ENCODE assay signal across 9 cellular contexts in the genomic region with DNA sequence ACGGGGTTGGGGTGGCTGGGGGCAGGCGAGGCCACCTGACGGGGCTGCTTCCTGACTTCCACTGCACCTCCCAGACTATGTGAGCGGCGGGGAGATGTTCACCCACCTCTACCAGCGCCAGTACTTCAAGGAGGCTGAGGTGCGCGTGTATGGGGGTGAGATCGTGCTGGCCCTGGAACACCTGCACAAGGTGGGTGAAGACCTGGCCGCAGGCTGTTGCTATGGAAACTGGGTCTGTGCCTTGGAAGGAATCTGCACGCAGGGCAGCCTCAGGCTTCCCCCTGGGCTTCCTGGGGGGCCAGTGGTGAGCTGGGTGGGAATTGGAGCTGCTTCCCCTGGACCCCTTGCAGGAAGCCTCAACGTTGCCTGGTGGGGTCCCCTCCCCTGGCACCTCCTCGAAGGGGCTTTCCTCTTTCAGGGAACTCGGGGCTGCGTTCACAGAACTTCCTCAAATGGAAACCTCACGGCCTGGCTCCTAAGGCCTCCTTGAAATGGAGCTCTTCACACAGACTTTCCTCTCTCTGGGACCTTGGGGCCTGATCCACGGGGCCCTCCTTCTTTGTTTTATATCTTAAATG. TPM values are rescaled to one million over a fixed set of nuclear protein-coding genes. Genes with fewer than 3 reads are reported as not detected.
A peak's percentile ranks its signal among the peaks of the same experiment; 100 is the strongest.
DNase-seq lines count a peak whose midpoint lies in the region; TF ChIP-seq lines count a peak whose summit lies in the region.
"Had no signal": no experiment of that assay in that cellular context is flagged by ENCODE, and none has a peak within 500 bp of the region (broad histone marks: within the 10 kb centered on the region; RNA-seq: fewer than 3 reads in every experiment).

No MANE protein-coding gene starts in this region.

- H3K9me3 ChIP-seq in Peyer's patch: no peaks in the 10 kb centered on the region
- no peaks in the 10 kb centered on the region for H3K9me3 ChIP-seq in endodermal cell (ENCODE audit: control insufficient read depth, low read length)
- H3K9me3 ChIP-seq: thyroid gland had no signal

- H3K4me3 ChIP-seq in Peyer's patch (peak overlapping the region; percentile 59 to 99 (median 84)), endodermal cell (ENCODE audit: low read length) (no peak overlapping the region)
- H3K4me3 ChIP-seq: thyroid gland had no signal

- intact Hi-C loops in activated CD4-positive, alpha-beta T cell treated with anti-CD3 and anti-CD28 coated beads, Interleukin-2, amount 10 ng/mL, durations not matched to agents 24 days and 14 days (cut with micrococcal nuclease): no loop called here

- peaks cover 22% of the 10 kb centered on the region for H3K4me1 Mint-ChIP-seq in activated CD4-positive, alpha-beta T cell treated with anti-CD3 and anti-CD28 coated beads, Interleukin-2, amount 10 ng/mL, durations not matched to agents 24 days and 14 days
- H3K4me1 Mint-ChIP-seq in endodermal cell: peaks cover 12% of the 10 kb centered on the region

- no peaks in the 10 kb centered on the region for H3K9me3 Mint-ChIP-seq in activated CD4-positive, alpha-beta T cell treated with anti-CD3 and anti-CD28 coated beads, Interleukin-2, amount 10 ng/mL, durations not matched to agents 24 days and 14 days
- no peaks in the 10 kb centered on the region for H3K9me3 Mint-ChIP-seq in endodermal cell

- TF ChIP-seq POLR2A in Peyer's patch (IDR thresholded peaks at IDR 0.05): no peak

- TF ChIP-seq CTCF in Peyer's patch (IDR thresholded peaks at IDR 0.05) (no peak), endodermal cell (conservative IDR thresholded peaks at IDR 0.05) (no peak)

- H3K4me3 Mint-ChIP-seq in activated CD4-positive, alpha-beta T cell treated with anti-CD3 and anti-CD28 coated beads, Interleukin-2, amount 10 ng/mL, durations not matched to agents 24 days and 14 days: peak overlapping the region; percentile 94
- H3K4me3 Mint-ChIP-seq in endodermal cell: peak overlapping the region; percentile 75

- peaks cover 47% of the 10 kb centered on the region for H3K36me3 Mint-ChIP-seq in activated CD4-positive, alpha-beta T cell treated with anti-CD3 and anti-CD28 coated beads, Interleukin-2, amount 10 ng/mL, durations not matched to agents 24 days and 14 days (ENCODE audit: low read depth)
- H3K36me3 Mint-ChIP-seq in endodermal cell (ENCODE audit: low read depth): peaks cover 36% of the 10 kb centered on the region

- H3K27me3 Mint-ChIP-seq in activated CD4-positive, alpha-beta T cell treated with anti-CD3 and anti-CD28 coated beads, Interleukin-2, amount 10 ng/mL, durations not matched to agents 24 days and 14 days: no peaks in the 10 kb centered on the region
- no peaks in the 10 kb centered on the region for H3K27me3 Mint-ChIP-seq in endodermal cell (ENCODE audit: insufficient read depth)

- DNase-seq in activated CD4-positive, alpha-beta T cell treated with anti-CD3 and anti-CD28 coated beads, Interleukin-2, amount 10 ng/mL, durations not matched to agents 24 days and 14 days: no peak
- no peak for DNase-seq in activated CD4-positive, alpha-beta T cell treated with anti-CD3 and anti-CD28 coated beads for 4 hours
- DNase-seq in Peyer's patch: no peak
- DNase-seq in endodermal cell: peak; percentile 55
- peak in 2 of 49 donors; percentile 2 to 60 for DNase-seq in substantia nigra (lab: John Stamatoyannopoulos, UW)
- no peak for DNase-seq in HCEC 1CT
- no peak for DNase-seq in NCI-H1436 treated with DMSO at 0.1 percent for 48 hours (lab: John Stamatoyannopoulos, UW)
- DNase-seq in mucosa of gallbladder (ENCODE audit: low spot score): no peak

- H3K27me3 ChIP-seq in Peyer's patch (no peaks in the 10 kb centered on the region), endodermal cell (ENCODE audit: control insufficient read depth, insufficient read depth, low read length, poor library complexity, severe bottlenecking) (no peaks in the 10 kb centered on the region)
- H3K27me3 ChIP-seq: thyroid gland had no signal

- H3K4me1 ChIP-seq in Peyer's patch (peaks cover 11 to 37% (median 23%) of the 10 kb centered on the region in 4 donors), endodermal cell (ENCODE audit: control insufficient read depth, insufficient read depth, low read length) (peaks cover 3% of the 10 kb centered on the region)

- H3K27ac ChIP-seq in Peyer's patch: peak overlapping the region in 1 of 4 donors; percentile 73
- no peak overlapping the region for H3K27ac ChIP-seq in endodermal cell (ENCODE audit: low read depth, low read length)
- H3K27ac ChIP-seq in substantia nigra (ENCODE audit: low read depth, low read length, poor library complexity, severe bottlenecking): peak overlapping the region; percentile 27
- H3K27ac ChIP-seq: thyroid gland had no signal

- peak overlapping the region; percentile 80 for H3K27ac Mint-ChIP-seq in activated CD4-positive, alpha-beta T cell treated with anti-CD3 and anti-CD28 coated beads, Interleukin-2, amount 10 ng/mL, durations not matched to agents 24 days and 14 days
- no peak overlapping the region for H3K27ac Mint-ChIP-seq in endodermal cell

- H3K9ac ChIP-seq in endodermal cell (ENCODE audit: extremely low read depth, low read length, poor library complexity, severe bottlenecking): no peak overlapping the region

- 91 to 92% methylated on average over 12 to 17 of the region's 17 CpGs for WGBS in endodermal cell (ENCODE audit: insufficient coverage in 1 of 2, insufficient read length in 1 of 2), 2 experiments

- peaks cover 0 to 46% (median 0%) of the 10 kb centered on the region in 3 donors for H3K36me3 ChIP-seq in Peyer's patch
- H3K36me3 ChIP-seq in endodermal cell (ENCODE audit: control insufficient read depth, insufficient read depth, low read length): peaks cover 36% of the 10 kb centered on the region

RNA-seq across cellular contexts. Expression of gene RPS6KA4, which starts 1.5 kb away (rescaled TPM):
- 46.3 and 48.6 TPM in 2 replicates for total RNA-seq in activated CD4-positive, alpha-beta T cell treated with anti-CD3 and anti-CD28 coated beads, Interleukin-2, amount 10 ng/mL, durations not matched to agents 24 days and 14 days
- total RNA-seq in Peyer's patch (10 to 100 TPM; 27.8 to 95.7 (median 40.1) TPM), endodermal cell (10 to 100 TPM; 13.5 to 14.5 TPM), mucosa of gallbladder (33.0 TPM)
- 10.2 TPM for polyA plus RNA-seq in endodermal cell (2013, experiment 1 of 2)
- 9.9 TPM for polyA plus RNA-seq in endodermal cell (2013, experiment 2 of 2)

RNA-seq across cellular contexts. Expression of gene CCDC88B, which starts 20.5 kb away (rescaled TPM):
- 116 and 119 TPM in 2 replicates for total RNA-seq in activated CD4-positive, alpha-beta T cell treated with anti-CD3 and anti-CD28 coated beads, Interleukin-2, amount 10 ng/mL, durations not matched to agents 24 days and 14 days
- total RNA-seq in Peyer's patch (10 to 100 TPM; 31.7 to 99.0 (median 43.9) TPM), endodermal cell (10 to 100 TPM; 14.2 to 15.2 TPM), mucosa of gallbladder (25.8 TPM)
- 5.3 TPM for polyA plus RNA-seq in endodermal cell (2013, experiment 1 of 2)
- polyA plus RNA-seq in endodermal cell (2013, experiment 2 of 2): 4.5 TPM

RNA-seq across cellular contexts. Expression of gene PRDX5, which starts 42.6 kb away (rescaled TPM):
- 98.0 and 104 TPM in 2 replicates for total RNA-seq in activated CD4-positive, alpha-beta T cell treated with anti-CD3 and anti-CD28 coated beads, Interleukin-2, amount 10 ng/mL, durations not matched to agents 24 days and 14 days
- total RNA-seq in Peyer's patch: 100 to 1,000 TPM; 202 to 345 (median 268) TPM
- 100 to 1,000 TPM; 235 to 289 TPM for total RNA-seq in endodermal cell
- polyA plus RNA-seq in endodermal cell (2013, experiment 1 of 2): 188 TPM
- 181 TPM for polyA plus RNA-seq in endodermal cell (2013, experiment 2 of 2)
- total RNA-seq in mucosa of gallbladder: 202 TPM

RNA-seq across cellular contexts. Expression of gene TRMT112, which starts 43.1 kb away (rescaled TPM):
- 319 and 320 TPM in 2 replicates for total RNA-seq in activated CD4-positive, alpha-beta T cell treated with anti-CD3 and anti-CD28 coated beads, Interleukin-2, amount 10 ng/mL, durations not matched to agents 24 days and 14 days
- total RNA-seq in Peyer's patch: 100 to 1,000 TPM in 1 of 4 donors, 10 to 100 TPM in 3; 55.3 to 163 (median 63.1) TPM
- 100 to 1,000 TPM; 265 to 352 TPM for total RNA-seq in endodermal cell
- 224 TPM for polyA plus RNA-seq in endodermal cell (2013, experiment 1 of 2)
- 197 TPM for polyA plus RNA-seq in endodermal cell (2013, experiment 2 of 2)
- 126 TPM for total RNA-seq in mucosa of gallbladder

RNA-seq across cellular contexts. Expression of gene ESRRA, which starts 55.2 kb away (rescaled TPM):
- total RNA-seq in activated CD4-positive, alpha-beta T cell treated with anti-CD3 and anti-CD28 coated beads, Interleukin-2, amount 10 ng/mL, durations not matched to agents 24 days and 14 days: 59.6 and 60.6 TPM in 2 replicates
- total RNA-seq in Peyer's patch: 100 to 1,000 TPM; 151 to 460 (median 341) TPM
- total RNA-seq in endodermal cell: 10 to 100 TPM; 22.8 to 34.5 TPM
- polyA plus RNA-seq in endodermal cell (2013, experiment 1 of 2): 20.0 TPM
- polyA plus RNA-seq in endodermal cell (2013, experiment 2 of 2): 17.8 TPM
- total RNA-seq in mucosa of gallbladder: 97.7 TPM
